In the genomic region with DNA sequence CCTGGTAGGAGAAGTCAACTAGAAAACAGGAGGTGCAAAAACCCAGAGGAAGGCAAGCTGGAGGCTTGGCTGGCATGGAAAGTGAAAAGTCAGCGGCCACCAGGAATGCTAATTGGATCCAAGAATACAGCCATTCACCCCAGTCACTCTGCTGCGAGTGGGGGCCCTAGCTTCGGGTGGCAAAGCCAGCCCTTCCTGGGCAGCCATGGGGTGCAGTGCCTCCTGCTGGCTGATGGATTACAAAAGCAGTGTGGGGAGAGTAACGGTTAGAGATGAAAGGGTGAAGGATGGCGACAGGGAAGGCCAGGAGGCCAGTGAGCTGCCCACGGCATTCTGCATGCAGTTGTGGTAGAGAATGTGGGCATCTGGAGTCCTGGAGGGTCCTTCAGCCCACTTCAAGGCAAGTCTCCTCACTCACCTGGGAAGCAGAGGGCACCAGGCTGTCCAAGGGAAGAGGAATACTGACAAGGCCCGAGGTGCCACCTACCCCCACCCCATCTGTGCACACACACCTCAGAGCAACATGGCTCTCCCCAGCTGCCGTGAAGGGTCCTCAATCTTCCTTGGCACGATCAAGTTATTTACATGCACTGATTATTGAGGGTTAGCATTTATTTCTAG, we compare ENCODE assay signal across 9 cellular contexts. TPM values are rescaled to one million over a fixed set of nuclear protein-coding genes. Genes with fewer than 3 reads are reported as not detected.
DNase-seq lines count a peak whose midpoint lies in the region; ATAC-seq, FAIRE-seq and TF ChIP-seq lines count a peak whose summit lies in the region.
"Had no signal": no experiment of that assay in that cellular context is flagged by ENCODE, and none has a peak within 500 bp of the region (broad histone marks: within the 10 kb centered on the region; RNA-seq: fewer than 3 reads in every experiment).

No MANE protein-coding gene starts in this region.

- H3K36me3 Mint-ChIP-seq in endodermal cell (ENCODE audit: low read depth), result peaks cover 71% of the 10 kb centered on the region

- H3K4me3 Mint-ChIP-seq in endodermal cell, result no peak overlapping the region

- no peaks in the 10 kb centered on the region for H3K4me1 Mint-ChIP-seq in endodermal cell

- WGBS in endodermal cell (ENCODE audit: insufficient coverage in 1 of 2, insufficient read length in 1 of 2), 2 experiments, result 90 to 96% methylated on average over 2 to 9 of the region's 9 CpGs

- no peak for FAIRE-seq in GM19239 (lab: Jason Lieb, UNC)

- H3K27me3 ChIP-seq in endodermal cell (ENCODE audit: control insufficient read depth, insufficient read depth, low read length, poor library complexity, severe bottlenecking) (no peaks in the 10 kb centered on the region), osteoblast (ENCODE audit: insufficient read depth, low read length) (no peaks in the 10 kb centered on the region)

- H3K27me3 Mint-ChIP-seq in endodermal cell (ENCODE audit: insufficient read depth), result no peaks in the 10 kb centered on the region

- no peak overlapping the region for H3K9ac ChIP-seq in endodermal cell (ENCODE audit: extremely low read depth, low read length, poor library complexity, severe bottlenecking)

- TF ChIP-seq POLR2A in GM18505 (IDR thresholded peaks at IDR 0.05; ENCODE audit: borderline replicate concordance, extremely low read depth, insufficient read depth, insufficient read length), result no peak

- no peaks in the 10 kb centered on the region for H3K4me1 ChIP-seq in endodermal cell (ENCODE audit: control insufficient read depth, insufficient read depth, low read length)
- peaks cover 62% of the 10 kb centered on the region for H3K4me1 ChIP-seq in osteoblast (ENCODE audit: insufficient read depth, low read length)

- peak overlapping the region; percentile 68 for H3K4me2 ChIP-seq in osteoblast (ENCODE audit: insufficient read depth, low read length)

- H4K20me1 ChIP-seq in osteoblast (ENCODE audit: insufficient read depth, low read length), result peaks cover 53% of the 10 kb centered on the region

- H3K27ac ChIP-seq in endodermal cell (ENCODE audit: low read depth, low read length) (no peak overlapping the region), osteoblast (ENCODE audit: low read depth, low read length) (peak overlapping the region; percentile 100)

- no peak for ATAC-seq in GM18505 (IDR thresholded peaks at IDR 0.05; ENCODE audit: unreplicated experiment)

- peak overlapping the region; percentile 46 for H3K27ac Mint-ChIP-seq in endodermal cell

- DNase-seq in COLO668 (lab: John Stamatoyannopoulos, UW; ENCODE audit: unreplicated experiment) (peak; percentile 2), M059J (ENCODE audit: low read depth) (peak; percentile 78), endodermal cell (peak; percentile 75), osteoblast (ENCODE audit: insufficient read length, low spot score, missing footprints) (peak; percentile 96), GM19239 (ENCODE audit: insufficient read length, low spot score) (no peak), HT-29 (ENCODE audit: low spot score) (no peak)
- no peak for DNase-seq in activated CD8-positive, alpha-beta memory T cell treated with anti-CD3 and anti-CD28 coated beads, Interleukin-2, amount 50 U/mL, for 4 hours
- DNase-seq: stimulated activated CD8-positive, alpha-beta memory T cell treated with anti-CD3 and anti-CD28 coated beads, Interleukin-4, amount 100 ng/mL, for 48 hours had no signal

- H3K9me3 ChIP-seq in endodermal cell (ENCODE audit: control insufficient read depth, low read length) (no peaks in the 10 kb centered on the region), osteoblast (ENCODE audit: low read depth, low read length) (no peaks in the 10 kb centered on the region)

- TF ChIP-seq CTCF in endodermal cell (conservative IDR thresholded peaks at IDR 0.05), result peak; percentile 66
- peak; percentile 92 for TF ChIP-seq CTCF in osteoblast (IDR thresholded peaks at IDR 0.05; ENCODE audit: extremely low read depth, low read depth, low read length)

- peaks cover 62% of the 10 kb centered on the region for H3K79me2 ChIP-seq in osteoblast (ENCODE audit: insufficient read depth, low read length)

- H3K9me3 Mint-ChIP-seq in endodermal cell, result no peaks in the 10 kb centered on the region

- H2AFZ ChIP-seq in osteoblast (ENCODE audit: low read length), result no peak overlapping the region

- H3K36me3 ChIP-seq in endodermal cell (ENCODE audit: control insufficient read depth, insufficient read depth, low read length), result peaks cover 95% of the 10 kb centered on the region
- H3K36me3 ChIP-seq in osteoblast (ENCODE audit: insufficient read depth, low read length), result peaks cover 55% of the 10 kb centered on the region

- H3K4me3 ChIP-seq in endodermal cell (ENCODE audit: low read length) (no peak overlapping the region), osteoblast (ENCODE audit: insufficient read depth, low read length) (peak overlapping the region; percentile 40)

RNA-seq across cellular contexts. Expression of gene EPHX3, which starts 20.3 kb away (rescaled TPM):
- not detected in 2 replicates for total RNA-seq in M059J (2014; rRNA removed; shearing (Covaris generic))
- total RNA-seq in endodermal cell, result 10 to 100 TPM; 14.5 to 18.7 TPM
- 5.4 TPM for polyA plus RNA-seq in endodermal cell (2013, experiment 1 of 2)
- 4.5 TPM for polyA plus RNA-seq in endodermal cell (2013, experiment 2 of 2)
- 0.29 TPM in 1 of 2 replicates, not detected in the other for total RNA-seq in osteoblast
- 0.26 TPM in 1 of 2 replicates, not detected in the other for total RNA-seq in HT-29 (2014; rRNA removed; shearing (Covaris generic))

RNA-seq across cellular contexts. Expression of gene NOTCH3, which starts 51.7 kb away (rescaled TPM):
- 0.66 and 2.4 TPM in 2 replicates for total RNA-seq in M059J (2014; rRNA removed; shearing (Covaris generic))
- 100 to 1,000 TPM; 140 to 171 TPM for total RNA-seq in endodermal cell
- polyA plus RNA-seq in endodermal cell (2013, experiment 1 of 2), result 176 TPM
- polyA plus RNA-seq in endodermal cell (2013, experiment 2 of 2), result 186 TPM
- 49.8 and 51.8 TPM in 2 replicates for total RNA-seq in osteoblast
- 0.46 and 0.63 TPM in 2 replicates for total RNA-seq in HT-29 (2014; rRNA removed; shearing (Covaris generic))

Comparison
In these comparisons a context has a peak if more than half of its experiments do, and no peak if none do; other contexts are left out.
1. DNase-seq: peak in COLO668 (single experiment), M059J (single experiment), endodermal cell (single experiment) and osteoblast (single experiment); none in activated CD8-positive, alpha-beta memory T cell treated with anti-CD3 and anti-CD28 coated beads, Interleukin-2, amount 50 U/mL, for 4 hours (single experiment), GM19239 (single experiment) and HT-29 (single experiment).
2. RNA of gene EPHX3, which starts 20.3 kb away (total RNA-seq): 14.5 to 18.7 TPM in endodermal cell; not detected in M059J, 0.29 TPM in osteoblast and 0.26 TPM in HT-29; every median in the first group is over 10 times any median in the second.
3. RNA of gene NOTCH3, which starts 51.7 kb away (total RNA-seq): 140 to 171 TPM in endodermal cell and 49.8 to 51.8 TPM in osteoblast; 0.66 to 2.4 TPM in M059J and 0.46 to 0.63 TPM in HT-29; every median in the first group is over 10 times any median in the second.